In the genomic region with DNA sequence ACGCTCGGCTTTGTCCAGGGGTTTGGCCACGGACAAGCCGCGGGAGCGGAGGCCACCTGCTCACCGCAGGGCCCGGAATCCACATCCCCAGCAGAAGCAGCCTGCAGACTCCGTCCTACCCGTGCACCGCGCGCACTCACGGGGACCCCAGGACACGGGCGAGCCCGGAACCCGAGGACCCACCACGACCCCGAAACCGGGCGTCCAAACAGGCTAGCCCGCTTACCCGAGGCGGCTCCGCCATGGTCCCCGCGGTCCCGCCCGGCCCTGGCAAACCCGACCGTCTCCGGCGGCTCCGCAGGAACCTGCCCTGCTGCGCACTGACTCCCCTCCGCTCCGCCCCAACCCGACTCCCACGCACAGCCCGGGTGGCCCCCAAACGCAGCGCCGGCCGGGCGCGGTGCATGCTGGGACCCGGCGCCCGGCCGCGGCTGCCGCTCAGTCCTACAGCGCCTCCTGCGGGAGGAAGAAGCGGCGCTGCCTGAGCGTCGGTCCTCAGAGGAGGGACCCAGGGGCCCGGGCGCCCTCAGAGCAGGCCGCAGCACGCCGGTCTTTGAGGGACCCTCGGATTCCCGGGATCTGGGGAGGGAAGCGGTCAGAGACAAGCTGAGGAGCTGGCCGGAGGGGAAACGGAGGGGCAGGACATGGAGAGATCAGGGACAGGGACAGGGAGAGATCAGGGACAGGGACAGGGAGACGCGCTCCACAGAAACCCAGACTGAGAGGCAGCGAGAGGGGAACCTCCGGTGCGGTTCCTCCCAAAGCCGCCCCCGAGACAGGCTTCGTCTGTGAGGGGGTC, we compare ENCODE assay signal across 8 cellular contexts. TPM values are rescaled to one million over a fixed set of nuclear protein-coding genes. Genes with fewer than 3 reads are reported as not detected.
A peak's percentile ranks its signal among the peaks of the same experiment; 100 is the strongest.
DNase-seq lines count a peak whose midpoint lies in the region; ATAC-seq, FAIRE-seq and TF ChIP-seq lines count a peak whose summit lies in the region.

ZNF786 (minus strand) TSS at position 322 of the 799 bp plus-strand sequence; CDS start at position 244, 78 bp downstream.

- peak; percentile 89 for ATAC-seq in GM21825 (IDR thresholded peaks at IDR 0.05; ENCODE audit: unreplicated experiment)
- peak; percentile 93 for ATAC-seq in stimulated activated naive CD8-positive, alpha-beta T cell treated with anti-CD3 and anti-CD28 coated beads, Interleukin-15, Interleukin-2, amounts not matched to agents 100 U/mL and 50 U/mL, for 24 hours

- peak within 1 kb of the TSS; percentile 86 for H3K27ac ChIP-seq in KOPT-K1 (ENCODE audit: low read depth, low read length, poor library complexity, severe bottlenecking)

- FAIRE-seq in RCC 7860 (lab: Jason Lieb, UNC), result no peak

- peaks cover 11% of the 10 kb centered on the region for H3K9me3 ChIP-seq in KOPT-K1 (ENCODE audit: insufficient read depth, low read length, poor library complexity, severe bottlenecking)

- no peaks in the 10 kb centered on the region; the same call in 1 of the 2 replicates for H3K36me3 ChIP-seq in KOPT-K1 (ENCODE audit: insufficient read depth, low read length)

- peak; percentile 49 for TF ChIP-seq CTCF in fibroblast of mammary gland (conservative IDR thresholded peaks at IDR 0.05; ENCODE audit: control insufficient read depth, insufficient read depth, low read depth, low read length)
- TF ChIP-seq CTCF in nephron (IDR thresholded peaks at IDR 0.05; ENCODE audit: unreplicated experiment in 3 of 3), result peak; percentile 89 to 95 (median 91)

- peak; percentile 89 for DNase-seq in EH (ENCODE audit: low read depth)
- DNase-seq in RCC 7860 (ENCODE audit: low spot score), result peak; percentile 78
- peak; percentile 87 for DNase-seq in activated T-helper 1 cell treated with anti-CD3 and anti-CD28 coated beads, Interleukin-12 subunit alpha, Interleukin-12 subunit beta, Interleukin-2, Interleukin-4 antibody, amounts not matched to agents 30 ng/mL and 10 ng/mL and 1 ng/mL, durations not matched to agents 14 hours and 24 hours and 36 hours (ENCODE audit: low spot score)
- DNase-seq in fibroblast of mammary gland (ENCODE audit: low read depth), result peak; percentile 84
- DNase-seq in stimulated activated naive CD8-positive, alpha-beta T cell treated with anti-CD3 and anti-CD28 coated beads, Interleukin-15, Interleukin-2, amounts not matched to agents 100 U/mL and 50 U/mL, for 24 hours, result peak; percentile 98

- H3K4me3 Mint-ChIP-seq in activated T-helper 1 cell treated with anti-CD3 and anti-CD28 coated beads, Interleukin-12 subunit alpha, Interleukin-12 subunit beta, Interleukin-2, Interleukin-4 antibody, amounts not matched to agents 30 ng/mL and 10 ng/mL and 1 ng/mL, durations not matched to agents 14 hours and 24 hours and 36 hours, result peak within 1 kb of the TSS; percentile 99
- peak within 1 kb of the TSS; percentile 93 to 100 (median 99) for H3K4me3 Mint-ChIP-seq in nephron

- H3K27me3 Mint-ChIP-seq in activated T-helper 1 cell treated with anti-CD3 and anti-CD28 coated beads, Interleukin-12 subunit alpha, Interleukin-12 subunit beta, Interleukin-2, Interleukin-4 antibody, amounts not matched to agents 30 ng/mL and 10 ng/mL and 1 ng/mL, durations not matched to agents 14 hours and 24 hours and 36 hours (ENCODE audit: insufficient read depth), result peaks cover 2% of the 10 kb centered on the region
- H3K27me3 Mint-ChIP-seq in nephron (ENCODE audit: low read depth), result no peaks in the 10 kb centered on the region

- H3K36me3 Mint-ChIP-seq in activated T-helper 1 cell treated with anti-CD3 and anti-CD28 coated beads, Interleukin-12 subunit alpha, Interleukin-12 subunit beta, Interleukin-2, Interleukin-4 antibody, amounts not matched to agents 30 ng/mL and 10 ng/mL and 1 ng/mL, durations not matched to agents 14 hours and 24 hours and 36 hours (ENCODE audit: low read depth), result peaks cover 5% of the 10 kb centered on the region
- H3K36me3 Mint-ChIP-seq in nephron (ENCODE audit: low read depth), result peaks cover 29% of the 10 kb centered on the region

- peak within 1 kb of the TSS; percentile 100 for H3K27ac Mint-ChIP-seq in activated T-helper 1 cell treated with anti-CD3 and anti-CD28 coated beads, Interleukin-12 subunit alpha, Interleukin-12 subunit beta, Interleukin-2, Interleukin-4 antibody, amounts not matched to agents 30 ng/mL and 10 ng/mL and 1 ng/mL, durations not matched to agents 14 hours and 24 hours and 36 hours
- H3K27ac Mint-ChIP-seq in nephron, result peak within 1 kb of the TSS; percentile 96 to 100 (median 98)

- H3K4me1 Mint-ChIP-seq in activated T-helper 1 cell treated with anti-CD3 and anti-CD28 coated beads, Interleukin-12 subunit alpha, Interleukin-12 subunit beta, Interleukin-2, Interleukin-4 antibody, amounts not matched to agents 30 ng/mL and 10 ng/mL and 1 ng/mL, durations not matched to agents 14 hours and 24 hours and 36 hours (ENCODE audit: low read depth), result peaks cover 17% of the 10 kb centered on the region
- H3K4me1 Mint-ChIP-seq in nephron, result peaks cover 10% of the 10 kb centered on the region

- H3K9me3 Mint-ChIP-seq in activated T-helper 1 cell treated with anti-CD3 and anti-CD28 coated beads, Interleukin-12 subunit alpha, Interleukin-12 subunit beta, Interleukin-2, Interleukin-4 antibody, amounts not matched to agents 30 ng/mL and 10 ng/mL and 1 ng/mL, durations not matched to agents 14 hours and 24 hours and 36 hours, result peaks cover 5% of the 10 kb centered on the region
- H3K9me3 Mint-ChIP-seq in nephron, result peaks cover 13% of the 10 kb centered on the region

- intact Hi-C loops in activated T-helper 1 cell treated with anti-CD3 and anti-CD28 coated beads, Interleukin-12 subunit alpha, Interleukin-12 subunit beta, Interleukin-2, Interleukin-4 antibody, amounts not matched to agents 30 ng/mL and 10 ng/mL and 1 ng/mL, durations not matched to agents 14 hours and 24 hours and 36 hours (cut with micrococcal nuclease), result loop anchor here (1.0 to 10.0 kb wide), 10 partner anchors 25 to 566 kb away; partner anchors contain the start of genes PDIA4, ZNF282, ZNF398 and ZNF425

- H3K4me3 ChIP-seq in fibroblast of mammary gland (ENCODE audit: control insufficient read depth, low read depth, low read length), result peak within 1 kb of the TSS; percentile 83

RNA-seq across cellular contexts. Expression of gene ZNF786, which starts in this region (rescaled TPM):
- 9.9 and 10.9 TPM in 2 replicates for total RNA-seq in activated T-helper 1 cell treated with anti-CD3 and anti-CD28 coated beads, Interleukin-12 subunit alpha, Interleukin-12 subunit beta, Interleukin-2, Interleukin-4 antibody, amounts not matched to agents 30 ng/mL and 10 ng/mL and 1 ng/mL, durations not matched to agents 14 hours and 24 hours and 36 hours

Comparison
In these comparisons a context has a peak if more than half of its experiments do, and no peak if none do; other contexts are left out.
1. Peak in every context shown above with its lines: DNase-seq, ATAC-seq, H3K4me3 ChIP-seq and H3K27ac ChIP-seq.